3 cellular contexts compared by ENCODE assay signal in the genomic region with DNA sequence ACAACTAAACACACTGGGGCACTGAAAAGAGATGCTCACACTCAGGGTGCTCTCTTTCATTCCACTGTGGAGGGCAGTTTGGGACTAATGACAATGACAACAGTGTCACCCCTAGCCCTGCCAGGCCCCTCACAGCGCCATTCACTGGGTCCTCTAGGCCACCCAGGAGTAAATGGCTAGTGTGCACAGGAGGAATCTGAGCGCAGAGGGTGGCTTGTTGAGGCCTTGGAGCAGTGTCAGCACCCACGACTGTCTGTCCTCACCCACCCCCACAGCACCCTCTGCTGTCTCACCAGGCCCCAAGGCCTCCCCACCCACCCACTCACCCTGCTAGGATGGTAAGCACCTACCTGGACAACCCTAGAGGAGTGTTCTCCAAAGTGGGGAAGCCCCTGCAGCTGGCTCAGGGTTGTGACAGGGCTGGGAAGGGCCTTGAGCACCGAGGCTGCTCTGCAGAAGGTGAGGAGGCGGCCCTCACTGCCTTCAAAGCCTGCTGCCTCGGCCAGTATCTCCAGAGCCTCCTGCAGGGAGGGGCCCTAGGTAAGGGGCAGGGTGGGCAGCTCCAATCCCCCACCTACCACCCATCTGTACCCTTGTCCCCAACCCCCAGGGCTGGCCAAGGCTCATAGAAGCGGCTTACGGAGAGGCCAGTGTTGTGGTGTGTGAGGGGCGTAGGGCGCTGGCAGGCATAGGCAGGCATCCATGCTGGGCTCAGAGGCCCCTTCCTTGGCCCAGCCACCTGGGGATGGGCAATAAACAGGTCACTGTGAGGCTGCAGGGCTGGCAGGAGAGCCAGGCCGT.
TF ChIP-seq lines count a peak whose summit lies in the region.

No MANE protein-coding gene starts in this region.

TF ChIP-seq in SK-N-SH, 30 proteins besides CTCF, POLR2A, EP300 and RAD21:
- TF ChIP-seq RCOR1 (IDR thresholded peaks at IDR 0.05; ENCODE audit: low read length) = no peak
- no peak for TF ChIP-seq TCF12 (IDR thresholded peaks at IDR 0.05)
- TF ChIP-seq IRF3 (IDR thresholded peaks at IDR 0.05; ENCODE audit: low read depth, low read length) = no peak
- no peak for TF ChIP-seq RFX5 (IDR thresholded peaks at IDR 0.05; ENCODE audit: low read length)
- no peak for TF ChIP-seq SMC3 (IDR thresholded peaks at IDR 0.05; ENCODE audit: low read depth, low read length)
- no peak for TF ChIP-seq RXRA (IDR thresholded peaks at IDR 0.05; ENCODE audit: borderline replicate concordance, low read depth)
- TF ChIP-seq YY1 (IDR thresholded peaks at IDR 0.05; ENCODE audit: low read depth) = no peak
- TF ChIP-seq MXI1 (IDR thresholded peaks at IDR 0.05; ENCODE audit: low read depth, low read length) = no peak
- no peak for TF ChIP-seq MEF2A (IDR thresholded peaks at IDR 0.05; ENCODE audit: borderline replicate concordance, low read depth)
- TF ChIP-seq, protein P1, sequence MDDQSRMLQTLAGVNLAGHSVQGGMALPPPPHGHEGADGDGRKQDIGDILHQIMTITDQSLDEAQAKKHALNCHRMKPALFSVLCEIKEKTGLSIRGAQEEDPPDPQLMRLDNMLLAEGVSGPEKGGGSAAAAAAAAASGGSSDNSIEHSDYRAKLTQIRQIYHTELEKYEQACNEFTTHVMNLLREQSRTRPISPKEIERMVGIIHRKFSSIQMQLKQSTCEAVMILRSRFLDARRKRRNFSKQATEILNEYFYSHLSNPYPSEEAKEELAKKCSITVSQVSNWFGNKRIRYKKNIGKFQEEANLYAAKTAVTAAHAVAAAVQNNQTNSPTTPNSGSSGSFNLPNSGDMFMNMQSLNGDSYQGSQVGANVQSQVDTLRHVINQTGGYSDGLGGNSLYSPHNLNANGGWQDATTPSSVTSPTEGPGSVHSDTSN (IDR thresholded peaks at IDR 0.05) = no peak
- no peak for TF ChIP-seq NRF1 (IDR thresholded peaks at IDR 0.05; ENCODE audit: low read depth, low read length)
- TF ChIP-seq FOXM1 (IDR thresholded peaks at IDR 0.05; ENCODE audit: low read depth) = no peak
- TF ChIP-seq USF2 (IDR thresholded peaks at IDR 0.05; ENCODE audit: borderline replicate concordance, low read depth, low read length) = no peak

TF ChIP-seq in SK-N-SH treated with all-trans-retinoic acid at 6 μM for 48 hours, 23 proteins besides CTCF, POLR2A, EP300 and RAD21:
- TF ChIP-seq SNAI2 (CRISPR knock-in tag; IDR thresholded peaks at IDR 0.05) (no peak), TCF4 (CRISPR knock-in tag; IDR thresholded peaks at IDR 0.05; ENCODE audit: borderline replicate concordance) (no peak), OSR1 (CRISPR knock-in tag; IDR thresholded peaks at IDR 0.05) (no peak), RARB (CRISPR knock-in tag; IDR thresholded peaks at IDR 0.05) (no peak), CSDC2 (CRISPR knock-in tag; IDR thresholded peaks at IDR 0.05) (no peak)

TF ChIP-seq in GM12878, 131 proteins besides CTCF, POLR2A, EP300 and RAD21:
- TF ChIP-seq ATF7 (IDR thresholded peaks at IDR 0.05; ENCODE audit: low read depth) = no peak
- peak in 1 of 2 experiments; percentile 48; a peak in 1 of 3 replicates for TF ChIP-seq EGR1 (IDR thresholded peaks at IDR 0.05; ENCODE audit: borderline replicate concordance in 1 of 2, low read depth in 2 of 2, low read length in 2 of 2)
- no peak for TF ChIP-seq MEF2B (IDR thresholded peaks at IDR 0.05; ENCODE audit: partially characterized antibody, poor library complexity, severe bottlenecking)
- no peak for TF ChIP-seq POU2F2 (IDR thresholded peaks at IDR 0.05; ENCODE audit: borderline replicate concordance, low read depth, low read length)
